Comparison of ENCODE assay signal across 28 cellular contexts in the genomic region with DNA sequence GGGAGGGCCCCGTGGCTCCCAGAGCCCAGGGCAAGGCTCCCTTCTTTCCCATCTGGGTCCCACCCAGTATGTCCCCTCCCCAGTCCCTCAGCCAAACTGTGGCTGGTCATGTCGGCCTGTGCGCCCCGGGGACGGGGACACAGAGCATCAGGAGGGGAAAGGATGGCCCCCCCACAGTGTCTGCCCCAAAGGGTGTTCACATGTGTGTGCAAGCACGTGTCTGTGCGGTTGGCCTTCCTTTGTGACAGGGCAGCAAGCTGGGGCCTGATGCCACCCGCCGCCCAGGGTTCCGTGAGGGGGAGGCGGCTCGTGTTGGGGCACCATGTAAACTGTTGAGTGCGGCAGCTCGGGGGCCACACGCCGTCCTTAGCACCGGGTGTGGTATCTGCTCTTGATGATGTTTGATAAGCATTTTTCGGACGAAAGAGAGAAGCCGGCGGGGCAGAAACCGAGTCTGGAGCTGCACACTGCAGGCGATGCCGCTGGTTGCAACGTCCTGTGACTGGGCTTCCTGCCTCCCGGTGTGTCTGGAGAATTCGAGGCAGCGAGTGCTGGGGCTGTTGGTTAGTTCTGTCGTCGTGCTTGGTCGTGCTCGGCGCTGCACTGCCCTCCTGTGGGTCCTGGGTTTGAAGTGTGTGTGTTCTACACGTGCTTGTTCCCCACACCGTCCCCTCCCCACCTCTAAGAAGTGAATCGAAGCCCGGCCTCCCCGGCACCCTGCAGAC. TPM values are rescaled to one million over a fixed set of nuclear protein-coding genes. Genes with fewer than 3 reads are reported as not detected.
"Had no signal": no experiment of that assay in that cellular context is flagged by ENCODE, and none has a peak within 500 bp of the region (broad histone marks: within the 10 kb centered on the region; RNA-seq: fewer than 3 reads in every experiment).

No MANE protein-coding gene starts in this region.

- H3K36me3 ChIP-seq: brain microvascular endothelial cell, cardiac muscle cell had no signal

- H3K27ac Mint-ChIP-seq: activated B cell treated with CpG ODN at 0.5 μM for 24 hours; activated CD4-positive, alpha-beta memory T cell treated with anti-CD3 and anti-CD28 coated beads for 36 hours; activated CD4-positive, alpha-beta T cell treated with anti-CD3 and anti-CD28 coated beads, Interleukin-2, amount 10 ng/mL, durations not matched to agents 24 days and 14 days; activated naive CD4-positive, alpha-beta T cell treated with anti-CD3 and anti-CD28 coated beads, Interleukin-2, amount 10 ng/mL, durations not matched to agents 7 days and 5 days; activated naive CD8-positive, alpha-beta T cell treated with anti-CD3 and anti-CD28 coated beads for 36 hours; activated T-helper 17 cell treated with anti-CD3 and anti-CD28 coated beads, Interleukin-2, amount 50 U/mL, for 72 hours; T-helper 17 cell had no signal

- DNase-seq: activated B cell treated with CpG ODN at 0.5 μM for 24 hours; activated CD4-positive, alpha-beta memory T cell treated with anti-CD3 and anti-CD28 coated beads for 36 hours; activated CD4-positive, alpha-beta T cell treated with anti-CD3 and anti-CD28 coated beads for 1 hour; activated CD4-positive, alpha-beta T cell treated with anti-CD3 and anti-CD28 coated beads, Interleukin-2, amount 10 ng/mL, durations not matched to agents 24 days and 14 days; activated gamma-delta T cell treated with Interleukin-2 at 50 U/mL for 16 hours; activated naive CD4-positive, alpha-beta T cell treated with anti-CD3 and anti-CD28 coated beads, Interleukin-2, amount 10 ng/mL, durations not matched to agents 7 days and 5 days; activated naive CD8-positive, alpha-beta T cell treated with anti-CD3 and anti-CD28 coated beads for 36 hours; activated T-cell treated with anti-CD3 and anti-CD28 coated beads for 4 hours; activated T-cell treated with anti-CD3 and anti-CD28 coated beads, Interleukin-2, amount 50 U/mL, for 48 hours; brain microvascular endothelial cell; cerebellar nuclear complex; NCI-H1092; NCI-H1417 treated with DMSO at 0.1 percent for 48 hours; NCI-H1694 treated with DMSO at 0.1 percent for 48 hours; NCI-H2029 treated with DMSO at 0.1 percent for 48 hours; NCI-H345; NCI-H510A; NCI-H526 treated with DMSO at 0.1 percent for 48 hours; NCI-H82; OCI-M1; RPMI8226; SHP77; T-helper 17 cell; T-helper 9 cell had no signal

- H3K27me3 ChIP-seq: brain microvascular endothelial cell, cardiac muscle cell had no signal

- H3K27me3 Mint-ChIP-seq: activated B cell treated with CpG ODN at 0.5 μM for 24 hours; activated CD4-positive, alpha-beta memory T cell treated with anti-CD3 and anti-CD28 coated beads for 36 hours; activated CD4-positive, alpha-beta T cell treated with anti-CD3 and anti-CD28 coated beads, Interleukin-2, amount 10 ng/mL, durations not matched to agents 24 days and 14 days; activated naive CD8-positive, alpha-beta T cell treated with anti-CD3 and anti-CD28 coated beads for 36 hours; activated T-helper 17 cell treated with anti-CD3 and anti-CD28 coated beads, Interleukin-2, amount 50 U/mL, for 72 hours had no signal

- H3K27ac ChIP-seq: brain microvascular endothelial cell, cardiac muscle cell had no signal

- H3K4me3 ChIP-seq: cardiac muscle cell had no signal

- H3K36me3 Mint-ChIP-seq: activated CD4-positive, alpha-beta memory T cell treated with anti-CD3 and anti-CD28 coated beads for 36 hours; activated naive CD4-positive, alpha-beta T cell treated with anti-CD3 and anti-CD28 coated beads, Interleukin-2, amount 10 ng/mL, durations not matched to agents 7 days and 5 days; activated naive CD8-positive, alpha-beta T cell treated with anti-CD3 and anti-CD28 coated beads for 36 hours had no signal

- ATAC-seq: activated T-helper 17 cell treated with anti-CD3 and anti-CD28 coated beads, Interleukin-2, amount 50 U/mL, for 72 hours; Panc1; T-helper 17 cell had no signal

- H3K4me3 Mint-ChIP-seq: activated B cell treated with CpG ODN at 0.5 μM for 24 hours; activated CD4-positive, alpha-beta memory T cell treated with anti-CD3 and anti-CD28 coated beads for 36 hours; activated CD4-positive, alpha-beta T cell treated with anti-CD3 and anti-CD28 coated beads, Interleukin-2, amount 10 ng/mL, durations not matched to agents 24 days and 14 days; activated naive CD4-positive, alpha-beta T cell treated with anti-CD3 and anti-CD28 coated beads, Interleukin-2, amount 10 ng/mL, durations not matched to agents 7 days and 5 days; activated naive CD8-positive, alpha-beta T cell treated with anti-CD3 and anti-CD28 coated beads for 36 hours; activated T-helper 17 cell treated with anti-CD3 and anti-CD28 coated beads, Interleukin-2, amount 50 U/mL, for 72 hours; T-helper 17 cell had no signal

- H3K9me3 Mint-ChIP-seq: activated B cell treated with CpG ODN at 0.5 μM for 24 hours; activated CD4-positive, alpha-beta memory T cell treated with anti-CD3 and anti-CD28 coated beads for 36 hours; activated CD4-positive, alpha-beta T cell treated with anti-CD3 and anti-CD28 coated beads, Interleukin-2, amount 10 ng/mL, durations not matched to agents 24 days and 14 days; activated naive CD4-positive, alpha-beta T cell treated with anti-CD3 and anti-CD28 coated beads, Interleukin-2, amount 10 ng/mL, durations not matched to agents 7 days and 5 days; activated naive CD8-positive, alpha-beta T cell treated with anti-CD3 and anti-CD28 coated beads for 36 hours; activated T-helper 17 cell treated with anti-CD3 and anti-CD28 coated beads, Interleukin-2, amount 50 U/mL, for 72 hours had no signal

RNA-seq across cellular contexts. Expression of gene GNA15, which starts 23.3 kb away (rescaled TPM):
- total RNA-seq: SK-MEL-5 had no signal
- polyA plus RNA-seq: cardiac muscle cell had no signal
